13 cellular contexts compared by ENCODE assay signal in genomic region chr1:119046429-119047039, GRCh38. TPM values are rescaled to one million over a fixed set of nuclear protein-coding genes. Genes with fewer than 3 reads are reported as not detected.
A peak's percentile ranks its signal among the peaks of the same experiment; 100 is the strongest.
DNase-seq lines count a peak whose midpoint lies in the region; ATAC-seq and TF ChIP-seq lines count a peak whose summit lies in the region.
"Had no signal": no experiment of that assay in that cellular context is flagged by ENCODE, and none has a peak within 500 bp of the region (broad histone marks: within the 10 kb centered on the region; RNA-seq: fewer than 3 reads in every experiment).

No MANE protein-coding gene starts in this region.

- TF ChIP-seq CTCF in foreskin keratinocyte (conservative IDR thresholded peaks at IDR 0.05), result no peak
- no peak for TF ChIP-seq CTCF in parathyroid adenoma (IDR thresholded peaks at IDR 0.05)

- no peaks in the 10 kb centered on the region for H3K9me3 ChIP-seq in parathyroid adenoma (ENCODE audit: control insufficient read depth, low read length)
- H3K9me3 ChIP-seq: testis had no signal

- ATAC-seq in foreskin keratinocyte (peak; percentile 35), HG03108 (IDR thresholded peaks at IDR 0.05; ENCODE audit: unreplicated experiment) (no peak), HG03571 (IDR thresholded peaks at IDR 0.05; ENCODE audit: unreplicated experiment) (no peak)

- H3K27ac ChIP-seq in foreskin keratinocyte (no peak overlapping the region), parathyroid adenoma (peak overlapping the region; percentile 30)

- no peak overlapping the region for H3K9ac ChIP-seq in parathyroid adenoma

- H3K4me3 ChIP-seq in parathyroid adenoma (ENCODE audit: low read depth, low read length), result no peak overlapping the region
- H3K4me3 ChIP-seq: testis had no signal

- H3K27me3 ChIP-seq in foreskin keratinocyte, result no peaks in the 10 kb centered on the region
- H3K27me3 ChIP-seq in parathyroid adenoma (ENCODE audit: control insufficient read depth, insufficient read depth, low read length), result no peaks in the 10 kb centered on the region
- H3K27me3 ChIP-seq: testis had no signal

- H3K4me1 ChIP-seq in foreskin keratinocyte, result no peaks in the 10 kb centered on the region
- no peaks in the 10 kb centered on the region for H3K4me1 ChIP-seq in parathyroid adenoma
- H3K4me1 ChIP-seq: testis had no signal

- DNase-seq in AG20443 (ENCODE audit: low spot score) (peak; percentile 24), amniotic epithelial cell (ENCODE audit: low read depth) (peak; percentile 88), foreskin keratinocyte (peak; percentile 30), HUDEP-2 (lab: John Stamatoyannopoulos, UW; ENCODE audit: unreplicated experiment in 76 of 76) (no peak), mucosa of gallbladder (ENCODE audit: low spot score) (no peak)
- DNase-seq: activated CD8-positive, alpha-beta memory T cell treated with anti-CD3 and anti-CD28 coated beads, Interleukin-2, amount 50 U/mL, for 4 hours; aorta; posterior cingulate gyrus; testis had no signal

- no peaks in the 10 kb centered on the region for H3K36me3 ChIP-seq in parathyroid adenoma (ENCODE audit: control insufficient read depth, insufficient read depth, low read length)

- no peak overlapping the region for H3K4me2 ChIP-seq in parathyroid adenoma (ENCODE audit: low read length)

- no peaks in the 10 kb centered on the region for H3K79me2 ChIP-seq in parathyroid adenoma

- H2AFZ ChIP-seq in parathyroid adenoma, result no peak overlapping the region

RNA-seq across cellular contexts. Expression of gene TBX15, which starts 58.4 kb away (rescaled TPM):
- total RNA-seq in foreskin keratinocyte, result not detected in 2 replicates
- polyA plus RNA-seq in foreskin keratinocyte, result not detected in 2 replicates
- total RNA-seq in mucosa of gallbladder, result 0.20 TPM
- total RNA-seq: NCI-H460 had no signal

Comparison
In these comparisons a context has a peak if more than half of its experiments do, and no peak if none do; other contexts are left out.
1. DNase-seq: peak in AG20443 (single experiment), amniotic epithelial cell (single experiment) and foreskin keratinocyte (2 of 2); none in HUDEP-2 (0 of 76) and mucosa of gallbladder (single experiment).